Comparison of ENCODE assay signal across 13 cellular contexts in genomic region chr3:73419179-73419803, GRCh38.
A peak's percentile ranks its signal among the peaks of the same experiment; 100 is the strongest.
DNase-seq lines count a peak whose midpoint lies in the region; TF ChIP-seq lines count a peak whose summit lies in the region.
"Had no signal": no experiment of that assay in that cellular context is flagged by ENCODE, and none has a peak within 500 bp of the region (broad histone marks: within the 10 kb centered on the region; RNA-seq: fewer than 3 reads in every experiment).

No MANE protein-coding gene starts in this region.

- 18% methylated on average over 14 of the region's 14 CpGs for WGBS in prostate gland

- H3K36me3 ChIP-seq in prostate gland: no peaks in the 10 kb centered on the region
- H3K36me3 ChIP-seq: SJSA1 had no signal

- intact Hi-C loops in prostate gland (cut with DNase I): no loop called here

- H3K9me3 ChIP-seq in prostate gland: no peaks in the 10 kb centered on the region
- H3K9me3 ChIP-seq: SJSA1 had no signal

- TF ChIP-seq POLR2A in prostate gland (IDR thresholded peaks at IDR 0.05): no peak

- H3K27ac ChIP-seq in C4-2B (no peak overlapping the region), prostate gland (peak overlapping the region; percentile 2 to 20)
- H3K27ac ChIP-seq: SJSA1 had no signal

- H3K4me1 ChIP-seq in prostate gland (replicated peaks): peaks cover 6% of the 10 kb centered on the region
- H3K4me1 ChIP-seq: SJSA1 had no signal

- DNase-seq in fibroblast of villous mesenchyme (ENCODE audit: low read depth) (peak; percentile 69), prostate gland (ENCODE audit: low spot score) (no peak), NCI-H510A (lab: John Stamatoyannopoulos, UW) (no peak), NCI-H1417 (lab: John Stamatoyannopoulos, UW) (no peak), SHP77 treated with DMSO at 0.1 percent for 48 hours (lab: John Stamatoyannopoulos, UW) (no peak)
- no peak for DNase-seq in activated T-cell treated with anti-CD3 and anti-CD28 coated beads, Interleukin-2, amount 50 U/mL, for 48 hours
- DNase-seq: activated CD4-positive, alpha-beta T cell treated with anti-CD3 and anti-CD28 coated beads, Interleukin-2, amount 10 ng/mL, durations not matched to agents 7 days and 5 days; CD4-positive, CD25-positive, alpha-beta regulatory T cell; NCI-H446 treated with DMSO at 0.1 percent for 48 hours had no signal

- H3K4me3 ChIP-seq in WI38 (ENCODE audit: low read depth, low read length): peak overlapping the region; percentile 15
- no peak overlapping the region for H3K4me3 ChIP-seq in fibroblast of villous mesenchyme (ENCODE audit: low read depth, low read length)
- H3K4me3 ChIP-seq in prostate gland: no peak overlapping the region
- H3K4me3 ChIP-seq: K562, SJSA1 had no signal

- no peaks in the 10 kb centered on the region for H3K27me3 ChIP-seq in prostate gland (replicated peaks; ENCODE audit: insufficient read depth)
- H3K27me3 ChIP-seq: SJSA1 had no signal

- TF ChIP-seq CTCF in C4-2B (conservative IDR thresholded peaks at IDR 0.05): peak; percentile 8; the same call in 1 of the 2 replicates
- TF ChIP-seq CTCF in WI38 (IDR thresholded peaks at IDR 0.05; ENCODE audit: low read depth, low read length): peak; percentile 20; the same call in 1 of the 2 replicates
- TF ChIP-seq CTCF in fibroblast of villous mesenchyme (IDR thresholded peaks at IDR 0.05; ENCODE audit: insufficient read depth, low read depth, low read length): peak; percentile 26
- TF ChIP-seq CTCF in prostate gland (IDR thresholded peaks at IDR 0.05): peak in 1 of 4 experiments; percentile 2
